In the genomic region with DNA sequence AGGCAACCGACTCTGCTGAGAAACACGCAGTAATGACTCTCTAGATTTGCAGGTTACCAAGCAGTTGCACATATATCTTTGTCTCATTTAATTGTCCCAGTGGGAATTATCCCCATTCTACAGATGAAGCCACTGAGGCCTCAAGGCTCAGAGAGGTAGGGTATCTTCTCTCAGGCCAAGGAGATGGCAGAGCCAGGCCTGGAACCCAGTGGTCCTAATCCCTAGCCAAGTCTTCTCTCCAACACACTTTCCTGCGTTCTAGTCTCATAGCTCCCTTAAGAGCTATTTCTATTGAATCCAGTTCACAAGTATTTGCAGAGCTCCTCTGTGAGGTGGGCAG, we compare ENCODE assay signal across 25 cellular contexts.
DNase-seq lines count a peak whose midpoint lies in the region; ATAC-seq and TF ChIP-seq lines count a peak whose summit lies in the region.
"Had no signal": no experiment of that assay in that cellular context is flagged by ENCODE, and none has a peak within 500 bp of the region (broad histone marks: within the 10 kb centered on the region; RNA-seq: fewer than 3 reads in every experiment).

No MANE protein-coding gene starts in this region.

- intact Hi-C loops in PC-9 (cut with micrococcal nuclease; ENCODE audit: unreplicated experiment) = no loop called here
- intact Hi-C loops in activated CD4-positive, alpha-beta T cell treated with anti-CD3 and anti-CD28 coated beads for 36 hours (cut with DNase I, micrococcal nuclease) = no loop called here

- H4K20me1 ChIP-seq in PC-9 (ENCODE audit: insufficient read depth) = no peaks in the 10 kb centered on the region

- H3K9me3 ChIP-seq in T-helper 17 cell (ENCODE audit: control insufficient read depth, low read length, poor library complexity, severe bottlenecking) (no peaks in the 10 kb centered on the region), PC-9 (ENCODE audit: insufficient read depth, low read depth) (no peaks in the 10 kb centered on the region)
- H3K9me3 ChIP-seq: vagina had no signal

- H3K9me3 Mint-ChIP-seq in activated naive CD8-positive, alpha-beta T cell treated with anti-CD3 and anti-CD28 coated beads, Interleukin-2, amount 10 ng/mL, durations not matched to agents 7 days and 5 days = no peaks in the 10 kb centered on the region
- peaks cover 6% of the 10 kb centered on the region for H3K9me3 Mint-ChIP-seq in activated naive CD8-positive, alpha-beta T cell treated with anti-CD3 and anti-CD28 coated beads, Interleukin-2, amount 50 U/mL, for 24 hours
- no peaks in the 10 kb centered on the region for H3K9me3 Mint-ChIP-seq in activated CD4-positive, alpha-beta T cell treated with anti-CD3 and anti-CD28 coated beads for 36 hours (ENCODE audit: low read depth)

- H3K27me3 ChIP-seq in PC-9 (ENCODE audit: insufficient read depth, low read depth) = no peaks in the 10 kb centered on the region
- H3K27me3 ChIP-seq: stomach, vagina had no signal

- no peaks in the 10 kb centered on the region for H3K36me3 Mint-ChIP-seq in activated naive CD8-positive, alpha-beta T cell treated with anti-CD3 and anti-CD28 coated beads, Interleukin-2, amount 10 ng/mL, durations not matched to agents 7 days and 5 days
- peaks cover 2% of the 10 kb centered on the region for H3K36me3 Mint-ChIP-seq in activated naive CD8-positive, alpha-beta T cell treated with anti-CD3 and anti-CD28 coated beads, Interleukin-2, amount 50 U/mL, for 24 hours (ENCODE audit: low read depth)
- H3K36me3 Mint-ChIP-seq in T-helper 17 cell (ENCODE audit: low read depth) = no peaks in the 10 kb centered on the region
- H3K36me3 Mint-ChIP-seq in activated CD4-positive, alpha-beta T cell treated with anti-CD3 and anti-CD28 coated beads for 36 hours (ENCODE audit: low read depth) = no peaks in the 10 kb centered on the region

- H3K27ac ChIP-seq in PC-9 = no peak overlapping the region
- H3K27ac ChIP-seq: HL-60, KMS-11, left ventricle myocardium inferior, stomach, vagina, WERI-Rb-1 had no signal

- H2AFZ ChIP-seq in PC-9 = no peak overlapping the region

- H3K79me2 ChIP-seq in PC-9 (ENCODE audit: low read depth) = no peaks in the 10 kb centered on the region

- CTCF ChIA-PET in PC-9 (lab: Charles Lee) = no interaction called here
- CTCF ChIA-PET in activated CD4-positive, alpha-beta T cell treated with anti-CD3 and anti-CD28 coated beads for 36 hours (lab: Charles Lee) = no interaction called here

- no peak for TF ChIP-seq CTCF in PC-9 (conservative IDR thresholded peaks at IDR 0.05)

- ATAC-seq in activated naive CD8-positive, alpha-beta T cell treated with anti-CD3 and anti-CD28 coated beads, Interleukin-2, amount 10 ng/mL, durations not matched to agents 7 days and 5 days (ENCODE audit: low read depth) = no peak
- no peak for ATAC-seq in activated naive CD8-positive, alpha-beta T cell treated with anti-CD3 and anti-CD28 coated beads, Interleukin-2, amount 50 U/mL, for 24 hours
- no peak for ATAC-seq in T-helper 17 cell
- no peak for ATAC-seq in activated CD4-positive, alpha-beta T cell treated with anti-CD3 and anti-CD28 coated beads for 36 hours
- ATAC-seq: Panc1, right cardiac atrium had no signal

- no peaks in the 10 kb centered on the region for H3F3A ChIP-seq in PC-9 (ENCODE audit: insufficient read depth, low read depth)

- no peaks in the 10 kb centered on the region for H3K36me3 ChIP-seq in PC-9 (ENCODE audit: low read depth)
- H3K36me3 ChIP-seq: left ventricle myocardium inferior, stomach, vagina, WERI-Rb-1 had no signal

- H3K9me2 ChIP-seq in PC-9 (ENCODE audit: insufficient read depth) = no peaks in the 10 kb centered on the region

- H3K4me2 ChIP-seq in PC-9 = no peak overlapping the region
- H3K4me2 ChIP-seq: KMS-11 had no signal

- H3K4me1 Mint-ChIP-seq in activated naive CD8-positive, alpha-beta T cell treated with anti-CD3 and anti-CD28 coated beads, Interleukin-2, amount 10 ng/mL, durations not matched to agents 7 days and 5 days = peaks cover 24% of the 10 kb centered on the region
- H3K4me1 Mint-ChIP-seq in activated naive CD8-positive, alpha-beta T cell treated with anti-CD3 and anti-CD28 coated beads, Interleukin-2, amount 50 U/mL, for 24 hours = peaks cover 36% of the 10 kb centered on the region
- H3K4me1 Mint-ChIP-seq in T-helper 17 cell = peaks cover 17% of the 10 kb centered on the region
- H3K4me1 Mint-ChIP-seq in activated CD4-positive, alpha-beta T cell treated with anti-CD3 and anti-CD28 coated beads for 36 hours = peaks cover 25% of the 10 kb centered on the region

- H3K27me3 Mint-ChIP-seq in activated naive CD8-positive, alpha-beta T cell treated with anti-CD3 and anti-CD28 coated beads, Interleukin-2, amount 10 ng/mL, durations not matched to agents 7 days and 5 days = peaks cover 3% of the 10 kb centered on the region
- H3K27me3 Mint-ChIP-seq in activated naive CD8-positive, alpha-beta T cell treated with anti-CD3 and anti-CD28 coated beads, Interleukin-2, amount 50 U/mL, for 24 hours = no peaks in the 10 kb centered on the region
- no peaks in the 10 kb centered on the region for H3K27me3 Mint-ChIP-seq in T-helper 17 cell
- H3K27me3 Mint-ChIP-seq in activated CD4-positive, alpha-beta T cell treated with anti-CD3 and anti-CD28 coated beads for 36 hours = no peaks in the 10 kb centered on the region

- H3K27ac Mint-ChIP-seq in activated naive CD8-positive, alpha-beta T cell treated with anti-CD3 and anti-CD28 coated beads, Interleukin-2, amount 10 ng/mL, durations not matched to agents 7 days and 5 days = peak overlapping the region; percentile 30
- H3K27ac Mint-ChIP-seq in activated naive CD8-positive, alpha-beta T cell treated with anti-CD3 and anti-CD28 coated beads, Interleukin-2, amount 50 U/mL, for 24 hours = no peak overlapping the region
- peak overlapping the region; percentile 91 for H3K27ac Mint-ChIP-seq in T-helper 17 cell
- no peak overlapping the region for H3K27ac Mint-ChIP-seq in activated CD4-positive, alpha-beta T cell treated with anti-CD3 and anti-CD28 coated beads for 36 hours

- no TSS peak for BruUV-seq in PC-9 (replicated peaks; lab: Mats Ljungman, UMichigan)

- no peak for DNase-seq in activated naive CD8-positive, alpha-beta T cell treated with anti-CD3 and anti-CD28 coated beads, Interleukin-2, amount 10 ng/mL, durations not matched to agents 7 days and 5 days
- no peak for DNase-seq in activated naive CD8-positive, alpha-beta T cell treated with anti-CD3 and anti-CD28 coated beads, Interleukin-2, amount 50 U/mL, for 24 hours
- DNase-seq in T-helper 17 cell (no peak), glomerular visceral epithelial cell (ENCODE audit: extremely low spot score) (peak; percentile 2), PC-9 (no peak), dermis blood vessel endothelial cell (no peak), SK-N-DZ (ENCODE audit: low spot score) (no peak)
- DNase-seq in activated CD4-positive, alpha-beta T cell treated with anti-CD3 and anti-CD28 coated beads for 36 hours = no peak
- DNase-seq: activated naive CD4-positive, alpha-beta T cell treated with anti-CD3 and anti-CD28 coated beads, Interleukin-2, amount 50 U/mL, for 16 hours; amygdala; H7; left ventricle myocardium inferior; MM.1S; NCI-H1105 treated with DMSO at 0.1 percent for 48 hours; NCI-H2029; NCI-H526 treated with DMSO at 0.1 percent for 48 hours; right cardiac atrium; Right ventricle myocardium superior; stomach; WERI-Rb-1 had no signal

- no peak overlapping the region for H3K4me3 Mint-ChIP-seq in activated naive CD8-positive, alpha-beta T cell treated with anti-CD3 and anti-CD28 coated beads, Interleukin-2, amount 10 ng/mL, durations not matched to agents 7 days and 5 days
- no peak overlapping the region for H3K4me3 Mint-ChIP-seq in activated naive CD8-positive, alpha-beta T cell treated with anti-CD3 and anti-CD28 coated beads, Interleukin-2, amount 50 U/mL, for 24 hours
- no peak overlapping the region for H3K4me3 Mint-ChIP-seq in T-helper 17 cell
- no peak overlapping the region for H3K4me3 Mint-ChIP-seq in activated CD4-positive, alpha-beta T cell treated with anti-CD3 and anti-CD28 coated beads for 36 hours
- H3K4me3 Mint-ChIP-seq: activated CD4-positive, alpha-beta T cell treated with anti-CD3 and anti-CD28 coated beads, Interleukin-2, amount 10 ng/mL, durations not matched to agents 7 days and 5 days had no signal

- no peak overlapping the region for H3K4me3 ChIP-seq in PC-9
- H3K4me3 ChIP-seq: left ventricle myocardium inferior, stomach, vagina had no signal

- POLR2A ChIA-PET in activated naive CD8-positive, alpha-beta T cell treated with anti-CD3 and anti-CD28 coated beads, Interleukin-2, amount 10 ng/mL, durations not matched to agents 7 days and 5 days (lab: Charles Lee) = no interaction called here
- POLR2A ChIA-PET in PC-9 (lab: Charles Lee; ENCODE audit: unreplicated experiment) = no interaction called here
- POLR2A ChIA-PET in activated CD4-positive, alpha-beta T cell treated with anti-CD3 and anti-CD28 coated beads for 36 hours (lab: Charles Lee) = no interaction called here

- no peaks in the 10 kb centered on the region for H3K4me1 ChIP-seq in PC-9 (replicated peaks; ENCODE audit: insufficient read depth)
- H3K4me1 ChIP-seq: left ventricle myocardium inferior, stomach, vagina had no signal

Comparison
In these comparisons a context has a peak if more than half of its experiments do, and no peak if none do; other contexts are left out.
1. H3K27ac Mint-ChIP-seq: peak in activated naive CD8-positive, alpha-beta T cell treated with anti-CD3 and anti-CD28 coated beads, Interleukin-2, amount 10 ng/mL, durations not matched to agents 7 days and 5 days (single experiment) and T-helper 17 cell (single experiment); none in activated naive CD8-positive, alpha-beta T cell treated with anti-CD3 and anti-CD28 coated beads, Interleukin-2, amount 50 U/mL, for 24 hours (single experiment) and activated CD4-positive, alpha-beta T cell treated with anti-CD3 and anti-CD28 coated beads for 36 hours (single experiment).